ENCODE assay signal across 27 cellular contexts in genomic region chr16:25079637-25080375, GRCh38.
"Had no signal": no experiment of that assay in that cellular context is flagged by ENCODE, and none has a peak within 500 bp of the region (broad histone marks: within the 10 kb centered on the region; RNA-seq: fewer than 3 reads in every experiment).

No MANE protein-coding gene starts in this region.

- H3K27me3 ChIP-seq: ascending aorta had no signal

- H3K4me3 ChIP-seq: ascending aorta, cardiac muscle cell, MG63, SK-N-MC had no signal

- H3K36me3 ChIP-seq: ascending aorta, cardiac muscle cell, MG63 had no signal

- H3K27ac ChIP-seq: ascending aorta, cardiac muscle cell, SK-N-MC had no signal

- DNase-seq: activated CD4-positive, alpha-beta T cell treated with anti-CD3 and anti-CD28 coated beads for 36 hours; activated CD4-positive, alpha-beta T cell treated with anti-CD3 and anti-CD28 coated beads, Interleukin-2, amount 10 ng/mL, durations not matched to agents 7 days and 5 days; activated CD4-positive, alpha-beta T cell treated with anti-CD3 and anti-CD28 coated beads, Interleukin-2, amount 50 U/mL, for 48 hours; activated CD8-positive, alpha-beta T cell treated with anti-CD3 and anti-CD28 coated beads, Interleukin-2, amount 10 ng/mL, durations not matched to agents 7 days and 5 days; activated gamma-delta T cell; activated naive CD4-positive, alpha-beta T cell treated with Interleukin-2 at 50 U/mL for 16 hours; activated naive CD8-positive, alpha-beta T cell treated with anti-CD3 and anti-CD28 coated beads, Interleukin-2, amount 10 ng/mL, durations not matched to agents 7 days and 5 days; activated T-cell treated with anti-CD3 and anti-CD28 coated beads, Interleukin-2, amount 50 U/mL, for 24 hours; amygdala; Kasumi-1; MG63; NCI-H1048; NCI-H1105 treated with DMSO at 0.1 percent for 48 hours; NCI-H1436; NCI-H1694; NCI-H1930; NCI-H2081 treated with DMSO at 0.1 percent for 48 hours; NCI-H226; NCI-H446 treated with DMSO at 0.1 percent for 48 hours; NCI-H524; NCI-H69; Right ventricle myocardium superior had no signal

- H3K4me1 ChIP-seq: ascending aorta had no signal

- H3K9me3 ChIP-seq: ascending aorta, MG63 had no signal

- ATAC-seq: activated CD4-positive, alpha-beta T cell treated with anti-CD3 and anti-CD28 coated beads for 36 hours; activated CD4-positive, CD25-positive, alpha-beta regulatory T cell treated with anti-CD3 and anti-CD28 coated beads, Interleukin-2, amount 50 U/mL, for 24 hours; activated CD8-positive, alpha-beta T cell treated with anti-CD3 and anti-CD28 coated beads, Interleukin-2, amount 10 ng/mL, durations not matched to agents 7 days and 5 days; WTC11 had no signal
